Comparison of ENCODE assay signal across 13 cellular contexts in the genomic region with DNA sequence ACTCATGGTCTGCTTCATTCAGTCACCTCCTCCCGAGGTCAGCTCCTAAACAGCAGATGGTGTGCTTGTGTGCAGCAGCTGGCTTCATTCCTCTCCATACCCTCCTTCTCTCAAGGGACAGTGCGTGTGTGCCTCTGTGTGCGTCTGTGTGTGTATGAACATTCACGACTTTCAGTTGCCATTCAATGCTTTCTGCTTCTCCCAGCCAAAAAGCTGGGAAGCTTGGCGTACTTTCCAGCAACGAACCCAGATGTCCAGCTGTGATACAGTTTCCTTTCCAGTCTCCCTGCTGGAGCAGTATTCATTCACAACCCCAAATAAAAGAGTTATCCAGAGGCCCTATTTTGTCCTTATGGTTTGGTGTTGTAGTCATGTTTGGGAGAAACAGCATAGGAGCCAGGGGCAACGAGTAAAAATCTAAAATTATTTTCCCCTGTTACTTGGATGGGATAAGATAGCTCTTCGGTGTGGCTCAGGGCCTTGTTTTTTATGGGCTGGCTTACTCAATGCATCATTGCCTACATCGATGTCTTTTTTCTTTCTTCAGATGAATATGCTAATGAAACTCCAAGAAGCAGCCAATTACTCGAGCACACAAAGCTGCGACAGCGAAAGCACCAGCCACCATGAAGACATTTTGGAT.
DNase-seq lines count a peak whose midpoint lies in the region; ATAC-seq and TF ChIP-seq lines count a peak whose summit lies in the region.
"Had no signal": no experiment of that assay in that cellular context is flagged by ENCODE, and none has a peak within 500 bp of the region (broad histone marks: within the 10 kb centered on the region; RNA-seq: fewer than 3 reads in every experiment).

No MANE protein-coding gene starts in this region.

- peak; percentile 57 for DNase-seq in Ammon's horn (ENCODE audit: low spot score)
- peak; percentile 91 for DNase-seq in NCI-H146 treated with DMSO at 0.1 percent for 48 hours (lab: John Stamatoyannopoulos, UW; ENCODE audit: unreplicated experiment)
- DNase-seq in WERI-Rb-1: peak; percentile 75
- peak; percentile 57 for DNase-seq in medulla oblongata (ENCODE audit: extremely low spot score)
- DNase-seq in DMS114 treated with DMSO at 0.1 percent for 48 hours (lab: John Stamatoyannopoulos, UW; ENCODE audit: unreplicated experiment): no peak
- DNase-seq in LoVo (ENCODE audit: low spot score): no peak
- DNase-seq: CD4-positive, CD25-positive, alpha-beta regulatory T cell; T-helper 17 cell had no signal

- no peak for ATAC-seq in GM21528 (IDR thresholded peaks at IDR 0.05; ENCODE audit: low FRiP score, unreplicated experiment)
- no peak for ATAC-seq in HG03175 (IDR thresholded peaks at IDR 0.05; ENCODE audit: unreplicated experiment)
- ATAC-seq: activated T-helper 17 cell treated with anti-CD3 and anti-CD28 coated beads, Interleukin-2, amount 50 U/mL, for 72 hours; HCT116; T-helper 17 cell had no signal

- H3K4me3 ChIP-seq in WERI-Rb-1 (ENCODE audit: low read depth, low read length): no peak overlapping the region

- H3K27ac ChIP-seq in WERI-Rb-1: peak overlapping the region; percentile 52
- H3K27ac ChIP-seq: neutrophil had no signal

- H3K36me3 ChIP-seq in WERI-Rb-1: no peaks in the 10 kb centered on the region
- H3K36me3 ChIP-seq: neutrophil had no signal

- H3K27me3 ChIP-seq in WERI-Rb-1 (ENCODE audit: insufficient read depth, low read depth, severe bottlenecking): no peaks in the 10 kb centered on the region
- H3K27me3 ChIP-seq: neutrophil had no signal

- no peaks in the 10 kb centered on the region for H3K9me3 ChIP-seq in WERI-Rb-1 (ENCODE audit: severe bottlenecking)
- H3K9me3 ChIP-seq: neutrophil had no signal

- TF ChIP-seq CTCF in WERI-Rb-1 (IDR thresholded peaks at IDR 0.05; ENCODE audit: low read depth, low read length): no peak

Comparison
In these comparisons a context has a peak if more than half of its experiments do, and no peak if none do; other contexts are left out.
1. DNase-seq: peak in Ammon's horn (single experiment), NCI-H146 treated with DMSO at 0.1 percent for 48 hours (single experiment), WERI-Rb-1 (single experiment) and medulla oblongata (single experiment); none in DMS114 treated with DMSO at 0.1 percent for 48 hours (single experiment) and LoVo (single experiment).